ENCODE assay signal across 19 cellular contexts in the genomic region with DNA sequence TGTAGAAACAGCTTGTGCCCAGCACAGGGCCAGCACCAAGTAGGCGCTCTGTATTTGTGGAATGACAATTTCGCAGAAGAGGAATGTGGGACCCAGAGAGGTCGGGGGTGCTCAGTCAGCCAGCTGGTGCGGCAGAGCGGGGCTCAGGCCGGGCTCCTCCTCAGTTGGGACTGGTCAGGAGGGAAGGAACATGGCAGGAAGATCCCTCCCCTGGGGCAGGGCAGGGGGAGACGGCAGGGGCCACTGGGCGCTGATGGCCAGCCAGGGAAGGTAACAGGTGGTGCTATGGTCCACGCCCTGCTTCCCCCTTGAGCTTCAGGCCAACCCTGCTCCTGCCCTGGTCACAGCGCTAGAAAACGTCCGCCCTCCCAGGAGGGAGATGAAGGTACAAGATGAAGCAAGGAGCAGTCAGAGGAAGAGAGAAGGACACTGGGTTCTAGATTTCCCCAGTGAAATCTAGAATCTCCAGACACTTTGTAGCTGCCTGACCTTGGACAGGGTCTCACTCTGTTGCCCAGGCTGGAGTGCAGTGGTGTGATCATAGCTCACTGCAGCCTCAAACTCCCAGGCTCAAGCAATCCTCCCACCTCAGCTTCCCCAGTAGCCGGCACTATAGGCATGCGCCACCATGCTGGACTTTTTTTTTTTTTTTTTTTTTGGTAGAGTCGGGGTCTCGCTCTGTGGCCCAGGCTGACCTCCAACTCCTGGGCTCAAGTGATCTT. TPM values are rescaled to one million over a fixed set of nuclear protein-coding genes. Genes with fewer than 3 reads are reported as not detected.
A peak's percentile ranks its signal among the peaks of the same experiment; 100 is the strongest.
DNase-seq lines count a peak whose midpoint lies in the region; ATAC-seq, FAIRE-seq and TF ChIP-seq lines count a peak whose summit lies in the region.
"Had no signal": no experiment of that assay in that cellular context is flagged by ENCODE, and none has a peak within 500 bp of the region (broad histone marks: within the 10 kb centered on the region; RNA-seq: fewer than 3 reads in every experiment).

No MANE protein-coding gene starts in this region.

- H3K36me3 Mint-ChIP-seq in activated CD8-positive, alpha-beta T cell treated with anti-CD3 and anti-CD28 coated beads, Interleukin-2, amount 10 ng/mL, durations not matched to agents 7 days and 5 days (ENCODE audit: low read depth), result no peaks in the 10 kb centered on the region
- no peaks in the 10 kb centered on the region for H3K36me3 Mint-ChIP-seq in activated CD8-positive, alpha-beta T cell treated with anti-CD3 and anti-CD28 coated beads for 36 hours (ENCODE audit: low read depth)
- H3K36me3 Mint-ChIP-seq in activated naive CD8-positive, alpha-beta T cell treated with anti-CD3 and anti-CD28 coated beads, Interleukin-2, amount 50 U/mL, for 24 hours (ENCODE audit: low read depth), result no peaks in the 10 kb centered on the region
- H3K36me3 Mint-ChIP-seq in stimulated activated naive B cell treated with anti-CD40 and anti-IgM and Interleukin-4, amounts not matched to agents 10 μg/mL and 1 μg/mL and 100 μg/mL, for 72 hours, result no peaks in the 10 kb centered on the region

- H3K4me3 ChIP-seq in right lobe of liver, result no peak overlapping the region
- H3K4me3 ChIP-seq: ascending aorta had no signal

- no peak for TF ChIP-seq CTCF in activated CD8-positive, alpha-beta T cell treated with anti-CD3 and anti-CD28 coated beads for 36 hours (IDR thresholded peaks at IDR 0.05)
- no peak for TF ChIP-seq CTCF in right lobe of liver (IDR thresholded peaks at IDR 0.05)

- H3K27me3 ChIP-seq in right lobe of liver, result no peaks in the 10 kb centered on the region
- H3K27me3 ChIP-seq: ascending aorta had no signal

- H3K9me3 ChIP-seq in right lobe of liver, result no peaks in the 10 kb centered on the region
- H3K9me3 ChIP-seq: ascending aorta had no signal

- CTCF ChIA-PET in activated CD8-positive, alpha-beta T cell treated with anti-CD3 and anti-CD28 coated beads, Interleukin-2, amount 10 ng/mL, durations not matched to agents 7 days and 5 days (lab: Charles Lee), result interaction anchor here (0.8 to 7.2 kb wide), 6 partner anchors 11 to 20 kb away, joined by 3 to 57 read pairs (median 5); no protein-coding TSS in a partner anchor
- CTCF ChIA-PET in activated CD8-positive, alpha-beta T cell treated with anti-CD3 and anti-CD28 coated beads for 36 hours (lab: Charles Lee), result interaction anchor here (1.0 to 9.3 kb wide), 4 partner anchors 13 to 59 kb away, joined by 3 to 91 read pairs (median 12); no protein-coding TSS in a partner anchor

- ATAC-seq in activated CD8-positive, alpha-beta T cell treated with anti-CD3 and anti-CD28 coated beads, Interleukin-2, amount 10 ng/mL, durations not matched to agents 7 days and 5 days, result no peak
- no peak for ATAC-seq in activated CD8-positive, alpha-beta T cell treated with anti-CD3 and anti-CD28 coated beads for 36 hours
- no peak for ATAC-seq in activated naive CD8-positive, alpha-beta T cell treated with anti-CD3 and anti-CD28 coated beads, Interleukin-2, amount 50 U/mL, for 24 hours
- ATAC-seq in right lobe of liver (no peak), HG02981 (IDR thresholded peaks at IDR 0.05; ENCODE audit: unreplicated experiment) (no peak)
- no peak for ATAC-seq in stimulated activated naive B cell treated with anti-CD40 and anti-IgM and Interleukin-4, amounts not matched to agents 10 μg/mL and 1 μg/mL and 100 μg/mL, for 72 hours (replicated peaks)

- intact Hi-C loops in activated CD8-positive, alpha-beta T cell treated with anti-CD3 and anti-CD28 coated beads for 36 hours (cut with micrococcal nuclease), result no loop called here
- intact Hi-C loops in right lobe of liver (cut with DNase I), result no loop called here

- peaks cover 50% of the 10 kb centered on the region for H3K4me1 Mint-ChIP-seq in activated CD8-positive, alpha-beta T cell treated with anti-CD3 and anti-CD28 coated beads, Interleukin-2, amount 10 ng/mL, durations not matched to agents 7 days and 5 days (ENCODE audit: low read depth)
- peaks cover 42% of the 10 kb centered on the region for H3K4me1 Mint-ChIP-seq in activated CD8-positive, alpha-beta T cell treated with anti-CD3 and anti-CD28 coated beads for 36 hours (ENCODE audit: low read depth)
- peaks cover 50% of the 10 kb centered on the region for H3K4me1 Mint-ChIP-seq in activated naive CD8-positive, alpha-beta T cell treated with anti-CD3 and anti-CD28 coated beads, Interleukin-2, amount 50 U/mL, for 24 hours
- peaks cover 45 to 81% of the 10 kb centered on the region in 2 donors for H3K4me1 Mint-ChIP-seq in stimulated activated naive B cell treated with anti-CD40 and anti-IgM and Interleukin-4, amounts not matched to agents 10 μg/mL and 1 μg/mL and 100 μg/mL, for 72 hours

- POLR2A ChIA-PET in activated CD8-positive, alpha-beta T cell treated with anti-CD3 and anti-CD28 coated beads, Interleukin-2, amount 10 ng/mL, durations not matched to agents 7 days and 5 days (lab: Charles Lee), result interaction anchor here (1.4 kb wide), 1 partner anchor 17 kb away, joined by 5 read pairs; a partner anchor contains a TSS
- POLR2A ChIA-PET in activated CD8-positive, alpha-beta T cell treated with anti-CD3 and anti-CD28 coated beads for 36 hours (lab: Charles Lee), result interaction anchor here (0.5 to 5.7 kb wide), 4 partner anchors 9 to 159 kb away, joined by 3 to 28 read pairs (median 4); no protein-coding TSS in a partner anchor

- no peaks in the 10 kb centered on the region for H3K27me3 Mint-ChIP-seq in activated CD8-positive, alpha-beta T cell treated with anti-CD3 and anti-CD28 coated beads, Interleukin-2, amount 10 ng/mL, durations not matched to agents 7 days and 5 days (ENCODE audit: low read depth)
- no peaks in the 10 kb centered on the region for H3K27me3 Mint-ChIP-seq in activated CD8-positive, alpha-beta T cell treated with anti-CD3 and anti-CD28 coated beads for 36 hours
- H3K27me3 Mint-ChIP-seq in activated naive CD8-positive, alpha-beta T cell treated with anti-CD3 and anti-CD28 coated beads, Interleukin-2, amount 50 U/mL, for 24 hours, result no peaks in the 10 kb centered on the region
- H3K27me3 Mint-ChIP-seq in stimulated activated naive B cell treated with anti-CD40 and anti-IgM and Interleukin-4, amounts not matched to agents 10 μg/mL and 1 μg/mL and 100 μg/mL, for 72 hours, result no peaks in the 10 kb centered on the region

- WGBS in right lobe of liver (ENCODE audit: insufficient coverage, low coverage, low lambda C conversion rate, missing lambda C conversion rate), result 80% methylated on average over 5 of the region's 16 CpGs

- H3K27ac ChIP-seq in right lobe of liver, result peak overlapping the region in 2 of 3 donors; percentile 19 to 73
- H3K27ac ChIP-seq: RWPE1 had no signal

- no peak for TF ChIP-seq POLR2A in right lobe of liver (IDR thresholded peaks at IDR 0.05)

- peak overlapping the region; percentile 37 for H3K27ac Mint-ChIP-seq in activated CD8-positive, alpha-beta T cell treated with anti-CD3 and anti-CD28 coated beads, Interleukin-2, amount 10 ng/mL, durations not matched to agents 7 days and 5 days
- H3K27ac Mint-ChIP-seq in activated CD8-positive, alpha-beta T cell treated with anti-CD3 and anti-CD28 coated beads for 36 hours, result no peak overlapping the region
- peak overlapping the region; percentile 11 for H3K27ac Mint-ChIP-seq in activated naive CD8-positive, alpha-beta T cell treated with anti-CD3 and anti-CD28 coated beads, Interleukin-2, amount 50 U/mL, for 24 hours
- H3K27ac Mint-ChIP-seq in stimulated activated naive B cell treated with anti-CD40 and anti-IgM and Interleukin-4, amounts not matched to agents 10 μg/mL and 1 μg/mL and 100 μg/mL, for 72 hours, result peak overlapping the region; percentile 88

- no peak overlapping the region for H3K4me3 Mint-ChIP-seq in activated CD8-positive, alpha-beta T cell treated with anti-CD3 and anti-CD28 coated beads, Interleukin-2, amount 10 ng/mL, durations not matched to agents 7 days and 5 days
- no peak overlapping the region for H3K4me3 Mint-ChIP-seq in activated CD8-positive, alpha-beta T cell treated with anti-CD3 and anti-CD28 coated beads for 36 hours
- H3K4me3 Mint-ChIP-seq in activated naive CD8-positive, alpha-beta T cell treated with anti-CD3 and anti-CD28 coated beads, Interleukin-2, amount 50 U/mL, for 24 hours, result no peak overlapping the region
- H3K4me3 Mint-ChIP-seq in stimulated activated naive B cell treated with anti-CD40 and anti-IgM and Interleukin-4, amounts not matched to agents 10 μg/mL and 1 μg/mL and 100 μg/mL, for 72 hours, result no peak overlapping the region

- H3K4me1 ChIP-seq in right lobe of liver, result no peaks in the 10 kb centered on the region
- H3K4me1 ChIP-seq: ascending aorta had no signal

- H3K36me3 ChIP-seq in right lobe of liver, result no peaks in the 10 kb centered on the region
- H3K36me3 ChIP-seq: ascending aorta had no signal

- DNase-seq in activated CD8-positive, alpha-beta T cell treated with anti-CD3 and anti-CD28 coated beads, Interleukin-2, amount 10 ng/mL, durations not matched to agents 7 days and 5 days, result no peak
- DNase-seq in activated CD8-positive, alpha-beta T cell treated with anti-CD3 and anti-CD28 coated beads for 36 hours, result no peak
- no peak for DNase-seq in activated naive CD8-positive, alpha-beta T cell treated with anti-CD3 and anti-CD28 coated beads, Interleukin-2, amount 50 U/mL, for 24 hours
- DNase-seq in right lobe of liver, result peak in 1 of 3 donors; percentile 52
- DNase-seq in stimulated activated naive B cell treated with anti-CD40 and anti-IgM and Interleukin-4, amounts not matched to agents 10 μg/mL and 1 μg/mL and 100 μg/mL, for 72 hours, result no peak
- DNase-seq in RCC 7860 (ENCODE audit: low spot score), result no peak
- DNase-seq in effector CD4-positive, alpha-beta T cell, result no peak
- DNase-seq: effector memory CD4-positive, alpha-beta T cell; foreskin melanocyte; Karpas-422; NCI-H1694; NCI-H526 treated with DMSO at 0.1 percent for 48 hours; small intestine had no signal

- H3K9me3 Mint-ChIP-seq in activated CD8-positive, alpha-beta T cell treated with anti-CD3 and anti-CD28 coated beads, Interleukin-2, amount 10 ng/mL, durations not matched to agents 7 days and 5 days (ENCODE audit: insufficient read depth), result no peaks in the 10 kb centered on the region
- H3K9me3 Mint-ChIP-seq in activated CD8-positive, alpha-beta T cell treated with anti-CD3 and anti-CD28 coated beads for 36 hours, result no peaks in the 10 kb centered on the region
- no peaks in the 10 kb centered on the region for H3K9me3 Mint-ChIP-seq in activated naive CD8-positive, alpha-beta T cell treated with anti-CD3 and anti-CD28 coated beads, Interleukin-2, amount 50 U/mL, for 24 hours
- H3K9me3 Mint-ChIP-seq in stimulated activated naive B cell treated with anti-CD40 and anti-IgM and Interleukin-4, amounts not matched to agents 10 μg/mL and 1 μg/mL and 100 μg/mL, for 72 hours, result no peaks in the 10 kb centered on the region

- FAIRE-seq in RCC 7860 (lab: Jason Lieb, UNC), result no peak
- FAIRE-seq: D721Med, islet of Langerhans, small intestine had no signal

RNA-seq across cellular contexts. Expression of a gene that starts 13.5 kb away (rescaled TPM):
- not detected for total RNA-seq in activated CD8-positive, alpha-beta T cell treated with anti-CD3 and anti-CD28 coated beads, Interleukin-2, amount 10 ng/mL, durations not matched to agents 7 days and 5 days
- total RNA-seq in activated CD8-positive, alpha-beta T cell treated with anti-CD3 and anti-CD28 coated beads for 36 hours, result under 1 TPM in 1 of 2 experiments, not detected in 1; 0.25 TPM
- 10 to 100 TPM in 3 of 6 experiments, 1 to 10 TPM in 3; 7.5 to 29.1 (median 10.1) TPM for total RNA-seq in right lobe of liver
- total RNA-seq: A673 had no signal

RNA-seq across cellular contexts. Expression of a gene that starts 16.5 kb away (rescaled TPM):
- 10 to 100 TPM; 19.2 to 20.0 TPM for total RNA-seq in activated CD8-positive, alpha-beta T cell treated with anti-CD3 and anti-CD28 coated beads, Interleukin-2, amount 10 ng/mL, durations not matched to agents 7 days and 5 days
- 10 to 100 TPM; 10.0 to 10.5 TPM for total RNA-seq in activated CD8-positive, alpha-beta T cell treated with anti-CD3 and anti-CD28 coated beads for 36 hours
- 10 to 100 TPM in 5 of 6 experiments, 1 to 10 TPM in 1; 9.8 to 21.2 (median 13.1) TPM for total RNA-seq in right lobe of liver

RNA-seq across cellular contexts. Expression of a gene that starts 34.4 kb away (rescaled TPM):
- 100 to 1,000 TPM; 179 TPM for total RNA-seq in activated CD8-positive, alpha-beta T cell treated with anti-CD3 and anti-CD28 coated beads, Interleukin-2, amount 10 ng/mL, durations not matched to agents 7 days and 5 days
- 100 to 1,000 TPM; 137 to 140 TPM for total RNA-seq in activated CD8-positive, alpha-beta T cell treated with anti-CD3 and anti-CD28 coated beads for 36 hours
- total RNA-seq in right lobe of liver, result 10 to 100 TPM; 52.5 to 98.1 (median 63.3) TPM

RNA-seq across cellular contexts. Expression of a gene that starts 39.4 kb away (rescaled TPM):
- not detected for total RNA-seq in activated CD8-positive, alpha-beta T cell treated with anti-CD3 and anti-CD28 coated beads, Interleukin-2, amount 10 ng/mL, durations not matched to agents 7 days and 5 days
- not detected for total RNA-seq in activated CD8-positive, alpha-beta T cell treated with anti-CD3 and anti-CD28 coated beads for 36 hours
- total RNA-seq in right lobe of liver, result under 1 TPM in 5 of 6 experiments, not detected in 1; 0.04 to 0.24 (median 0.13) TPM
- total RNA-seq: A673, ascending aorta had no signal

RNA-seq across cellular contexts. Expression of a gene that starts 57.1 kb away (rescaled TPM):
- 1 to 10 TPM in 1 of 2 experiments, under 1 TPM in 1; 0.45 to 1.2 TPM for total RNA-seq in activated CD8-positive, alpha-beta T cell treated with anti-CD3 and anti-CD28 coated beads, Interleukin-2, amount 10 ng/mL, durations not matched to agents 7 days and 5 days
- total RNA-seq in activated CD8-positive, alpha-beta T cell treated with anti-CD3 and anti-CD28 coated beads for 36 hours, result under 1 TPM; 0.36 to 0.81 TPM
- total RNA-seq in right lobe of liver, result under 1 TPM in 3 of 6 experiments, not detected in 3; 0.15 to 0.49 (median 0.25) TPM
- total RNA-seq: ascending aorta had no signal

Comparison
In these comparisons a context has a peak if more than half of its experiments do, and no peak if none do; other contexts are left out.
1. RNA of a gene that starts 13.5 kb away (total RNA-seq): 7.5 to 29.1 TPM in right lobe of liver; 0.25 TPM in activated CD8-positive, alpha-beta T cell treated with anti-CD3 and anti-CD28 coated beads for 36 hours and not detected in activated CD8-positive, alpha-beta T cell treated with anti-CD3 and anti-CD28 coated beads, Interleukin-2, amount 10 ng/mL, durations not matched to agents 7 days and 5 days; every median in the first group is over 4 times any median in the second.